ENCODE assay signal across 16 cellular contexts in genomic region chr9:105373723-105374122, GRCh38.
"Had no signal": no experiment of that assay in that cellular context is flagged by ENCODE, and none has a peak within 500 bp of the region (broad histone marks: within the 10 kb centered on the region; RNA-seq: fewer than 3 reads in every experiment).

No MANE protein-coding gene starts in this region.

- H3K27ac ChIP-seq: heart right ventricle, ovary had no signal

- H3K27me3 ChIP-seq: heart right ventricle, ovary had no signal

- H3K36me3 ChIP-seq: ovary had no signal

- DNase-seq: effector memory CD4-positive, alpha-beta T cell; heart right ventricle; hypothalamus; islet precursor cell; mammary epithelial cell; mucosa of descending colon; naive thymus-derived CD8-positive, alpha-beta T cell; nucleus accumbens; ovary; right cardiac atrium; small intestine; stimulated activated CD4-positive, alpha-beta T cell treated with anti-CD3 and anti-CD28 coated beads, Interleukin-12 subunit alpha, Interleukin-12 subunit beta, amount 100 ng/mL, for 4 hours; stimulated activated naive CD4-positive, alpha-beta T cell treated with Interleukin-2 at 50 U/mL for 16 hours; trophoblast cell had no signal

- H3K4me1 ChIP-seq: heart right ventricle had no signal

- FAIRE-seq: endometrium, frontal cortex, small intestine had no signal

- H3K4me3 ChIP-seq: heart right ventricle, mucosa of descending colon, ovary had no signal
